Comparison of ENCODE assay signal across 14 cellular contexts in genomic region chr17:82687375-82687861, GRCh38. TPM values are rescaled to one million over a fixed set of nuclear protein-coding genes. Genes with fewer than 3 reads are reported as not detected.
DNase-seq lines count a peak whose midpoint lies in the region; ATAC-seq, FAIRE-seq and TF ChIP-seq lines count a peak whose summit lies in the region.
"Had no signal": no experiment of that assay in that cellular context is flagged by ENCODE, and none has a peak within 500 bp of the region (broad histone marks: within the 10 kb centered on the region; RNA-seq: fewer than 3 reads in every experiment).

No MANE protein-coding gene starts in this region.

- TF ChIP-seq RAD21 in GM12878 (IDR thresholded peaks at IDR 0.05; ENCODE audit: insufficient read depth, low read depth, low read length) = no peak

- ATAC-seq in GM12878 (peak; percentile 41; the same call in 2 of the 3 replicates), HG03342 (IDR thresholded peaks at IDR 0.05; ENCODE audit: unreplicated experiment) (no peak)
- ATAC-seq: naive thymus-derived CD8-positive, alpha-beta T cell had no signal

- H3K4me1 Mint-ChIP-seq in Calu3 (ENCODE audit: low read depth, unreplicated experiment) = peaks cover 49% of the 10 kb centered on the region
- peaks cover 6% of the 10 kb centered on the region for H3K4me1 Mint-ChIP-seq in progenitor cell of endocrine pancreas (ENCODE audit: low read depth)

- H3K4me1 ChIP-seq in GM12878 (ENCODE audit: control insufficient read depth, insufficient read depth, low read length) (no peaks in the 10 kb centered on the region), kidney (ENCODE audit: control insufficient read depth in 1 of 2, insufficient read depth in 1 of 2, low read depth in 1 of 2, low read length in 2 of 2) (peaks cover 17 to 19% of the 10 kb centered on the region in 2 donors)
- H3K4me1 ChIP-seq: SJSA1 had no signal

- WGBS in GM12878 (ENCODE audit: insufficient coverage, insufficient replicate concordance, low lambda C conversion rate, missing lambda C conversion rate) = 64% methylated on average over 10 of the region's 10 CpGs

- no peak; a peak in 1 of 4 replicates for TF ChIP-seq EP300 in GM12878 (IDR thresholded peaks at IDR 0.05; ENCODE audit: borderline replicate concordance in 1 of 2, control insufficient read depth in 1 of 2, low read depth in 2 of 2, low read length in 2 of 2)

- RAD21 ChIA-PET in GM12878 (lab: Charles Lee; ENCODE audit: unreplicated experiment) = no interaction called here

- TF ChIP-seq CTCF in Calu3 (IDR thresholded peaks at IDR 0.05; ENCODE audit: unreplicated experiment) (no peak), GM12878 (IDR thresholded peaks at IDR 0.05 in 2 of 3, conservative IDR thresholded peaks at IDR 0.05 in 1 of 3; ENCODE audit: control insufficient read depth in 2 of 3, extremely low read depth in 1 of 3, insufficient read depth in 1 of 3, low read depth in 3 of 3, low read length in 3 of 3) (no peak), kidney (IDR thresholded peaks at IDR 0.05; ENCODE audit: borderline replicate concordance, extremely low read depth, insufficient read depth) (no peak), progenitor cell of endocrine pancreas (IDR thresholded peaks at IDR 0.05; ENCODE audit: unreplicated experiment) (no peak)

- H3K27ac Mint-ChIP-seq in Calu3 (ENCODE audit: unreplicated experiment) = peak overlapping the region; percentile 96
- H3K27ac Mint-ChIP-seq in progenitor cell of endocrine pancreas = peak overlapping the region; percentile 46
- H3K27ac Mint-ChIP-seq: naive thymus-derived CD8-positive, alpha-beta T cell had no signal

- peak; percentile 76 for DNase-seq in Calu3
- DNase-seq in GM12878 (ENCODE audit: low read depth, low spot score) = peak; percentile 4
- peak; percentile 83 for DNase-seq in kidney
- no peak for DNase-seq in progenitor cell of endocrine pancreas (ENCODE audit: low spot score, unreplicated experiment)
- DNase-seq in NCI-H2107 (lab: John Stamatoyannopoulos, UW) = no peak
- no peak for DNase-seq in iPS-NIHi7 (ENCODE audit: extremely low spot score)
- DNase-seq in stimulated activated CD4-positive, alpha-beta T cell treated with anti-CD3 and anti-CD28 coated beads, Interleukin-2, amount 100 ng/mL, for 24 hours = no peak
- DNase-seq: activated CD4-positive, CD25-positive, alpha-beta regulatory T cell treated with anti-CD3 and anti-CD28 coated beads, Interleukin-2, amount 50 U/mL, for 72 hours; activated T-cell treated with anti-CD3 and anti-CD28 coated beads, Interleukin-2, amount 50 U/mL, for 48 hours; naive thymus-derived CD8-positive, alpha-beta T cell; NCI-H774 had no signal

- H3K9ac ChIP-seq in GM12878 (ENCODE audit: control insufficient read depth, insufficient read depth, low read length) (no peak overlapping the region), kidney (ENCODE audit: low read length in 2 of 2) (peak overlapping the region in 1 of 2 donors; percentile 78)

- H3K9me3 ChIP-seq in GM12878 (replicated peaks; ENCODE audit: control insufficient read depth, insufficient read depth, low read length) (no peaks in the 10 kb centered on the region), kidney (ENCODE audit: control insufficient read depth in 1 of 2, low read length in 2 of 2) (no peaks in the 10 kb centered on the region)
- H3K9me3 ChIP-seq: SJSA1 had no signal

- H3K9me3 Mint-ChIP-seq in Calu3 (ENCODE audit: low read depth, unreplicated experiment) (no peaks in the 10 kb centered on the region), progenitor cell of endocrine pancreas (ENCODE audit: low read depth) (peaks cover under 1% of the 10 kb centered on the region)

- H2AFZ ChIP-seq in GM12878 (ENCODE audit: control insufficient read depth, low read depth, low read length) = no peak overlapping the region

- H3K4me3 Mint-ChIP-seq in Calu3 (ENCODE audit: low read depth, unreplicated experiment) = peak overlapping the region; percentile 42
- no peak overlapping the region for H3K4me3 Mint-ChIP-seq in progenitor cell of endocrine pancreas (ENCODE audit: low read depth)
- H3K4me3 Mint-ChIP-seq: naive thymus-derived CD8-positive, alpha-beta T cell had no signal

- SMC1A ChIA-PET in GM12878 (lab: Charles Lee; ENCODE audit: uncharacterized antibody, unreplicated experiment) = interaction anchor here (1.0 to 1.2 kb wide), 2 partner anchors 20 to 40 kb away, joined by 3 to 5 read pairs; no protein-coding TSS in a partner anchor

- intact Hi-C loops in Calu3 (cut with micrococcal nuclease; ENCODE audit: unreplicated experiment) (no loop called here), GM12878 (cut with micrococcal nuclease; ENCODE audit: unreplicated experiment) (no loop called here), kidney (cut with DNase I) (no loop called here)

- TF ChIP-seq POLR2A in GM12878 (IDR thresholded peaks at IDR 0.05; ENCODE audit: low read depth, low read length) = no peak

- no peaks in the 10 kb centered on the region for H3K27me3 ChIP-seq in GM12878 (replicated peaks in 1 of 2; ENCODE audit: control insufficient read depth in 2 of 2, insufficient read depth in 2 of 2, low read length in 1 of 2)
- H3K27me3 ChIP-seq: SJSA1 had no signal

- H3K36me3 ChIP-seq in GM12878 (ENCODE audit: control insufficient read depth in 2 of 2, insufficient read depth in 2 of 2, low read length in 1 of 2) (no peaks in the 10 kb centered on the region), kidney (ENCODE audit: control insufficient read depth in 1 of 2, insufficient read depth in 2 of 2, low read length in 2 of 2) (no peaks in the 10 kb centered on the region)
- H3K36me3 ChIP-seq: SJSA1 had no signal

- H3K4me2 ChIP-seq in GM12878 (ENCODE audit: control insufficient read depth, insufficient read depth) = no peak overlapping the region

- no peaks in the 10 kb centered on the region for H3K79me2 ChIP-seq in GM12878 (ENCODE audit: control insufficient read depth, insufficient read depth, low read length)

- no peaks in the 10 kb centered on the region for H4K20me1 ChIP-seq in GM12878 (ENCODE audit: control insufficient read depth, insufficient read depth)

- no peak for FAIRE-seq in GM12878 (lab: Jason Lieb, UNC)
- FAIRE-seq in kidney (lab: Jason Lieb, UNC) = peak; percentile 92
- FAIRE-seq: endometrium had no signal

- H3K4me3 ChIP-seq in GM12878 (no peak overlapping the region), kidney (ENCODE audit: low read length in 2 of 2) (no peak overlapping the region)
- H3K4me3 ChIP-seq: SJSA1 had no signal

- in situ Hi-C loops in GM12878 (cut with MboI) = no loop called here

- H3K36me3 Mint-ChIP-seq in Calu3 (ENCODE audit: insufficient read depth, unreplicated experiment) = peaks cover 30% of the 10 kb centered on the region
- H3K36me3 Mint-ChIP-seq in progenitor cell of endocrine pancreas (ENCODE audit: insufficient read depth) = peaks cover 5% of the 10 kb centered on the region

- H3K27me3 Mint-ChIP-seq in Calu3 (ENCODE audit: unreplicated experiment) = no peaks in the 10 kb centered on the region
- H3K27me3 Mint-ChIP-seq in progenitor cell of endocrine pancreas = no peaks in the 10 kb centered on the region
- H3K27me3 Mint-ChIP-seq: naive thymus-derived CD8-positive, alpha-beta T cell had no signal

- no peak overlapping the region for H3K27ac ChIP-seq in GM12878 (ENCODE audit: control insufficient read depth, insufficient read depth)
- H3K27ac ChIP-seq in kidney (ENCODE audit: low read depth in 2 of 2, low read length in 2 of 2) = peak overlapping the region; percentile 93 to 98
- H3K27ac ChIP-seq: SJSA1 had no signal

- POLR2A ChIA-PET in GM12878 (lab: Charles Lee) = no interaction called here

- CTCF ChIA-PET in Calu3 (lab: Charles Lee) (interaction anchor here (0.9 to 2.6 kb wide), 5 partner anchors 10 to 69 kb away, joined by 3 to 14 read pairs (median 6); partner anchors contain the start of genes FN3KRP and RAB40B), GM12878 (lab: Yijun Ruan, JAX) (interaction anchor here (0.7 kb wide), 1 partner anchor 10 kb away, joined by 3 read pairs; no protein-coding TSS in a partner anchor)

- BruUV-seq in Calu3 (replicated peaks; lab: Mats Ljungman, UMichigan) (no TSS peak), GM12878 (replicated peaks; lab: Mats Ljungman, UMichigan) (no TSS peak)

RNA-seq across cellular contexts. Expression of gene RAB40B, which starts 11.1 kb away (rescaled TPM):
- total RNA-seq in Calu3 (2022) = 20.5 and 21.9 TPM in 2 replicates
- 4.1 and 4.6 TPM in 2 replicates for total RNA-seq in GM12878 (2013; cell fraction: nucleolus; rRNA removed)
- total RNA-seq in GM12878 (2014; rRNA removed) = 0.65 and 2.3 TPM in 2 replicates
- total RNA-seq in GM12878 (2014; rRNA removed; fragmentation: Illumina TruSeq; extraction: Trizol) = 0.36 and 0.41 TPM in 2 replicates
- 1.6 and 1.9 TPM in 2 replicates for total RNA-seq in GM12878 (2021)
- polyA plus RNA-seq in GM12878 (2011; ENCODE audit: low read depth) = 1.0 TPM
- polyA plus RNA-seq in GM12878 (2011; rRNA removed) = 0.98 and 1.2 TPM in 2 replicates
- 1.8 TPM in 2 replicates for polyA plus RNA-seq in GM12878 (2011; cell fraction: cytosol; rRNA removed)
- polyA plus RNA-seq in GM12878 (2011; cell fraction: nucleus; rRNA removed) = 2.9 and 3.5 TPM in 2 replicates
- 3.5 and 6.7 TPM in 2 replicates for polyA plus RNA-seq in GM12878 (2012)
- 0.11 and 0.94 TPM in 2 replicates for polyA plus RNA-seq in GM12878 (2014; fragmentation: Illumina TruSeq; extraction: Trizol)
- polyA plus RNA-seq in GM12878 (2014; fragmentation: Nextera tagmentation; extraction: Ambion mirVana) = under 1 TPM; 0.06 to 0.42 TPM
- 2.4 and 3.2 TPM in 2 replicates for polyA plus RNA-seq in GM12878 (2014; rRNA removed)
- 1 to 10 TPM; 2.4 to 2.8 TPM for polyA plus RNA-seq in GM12878 (2016; fragmentation: Nextera tagmentation; extraction: Ambion mirVana)
- 0.44 and 1.5 TPM in 2 replicates for polyA minus RNA-seq in GM12878 (2011; rRNA and poly(A)+ RNA removed)
- not detected in 2 replicates for polyA minus RNA-seq in GM12878 (2011; cell fraction: cytosol; rRNA and poly(A)+ RNA removed)
- polyA minus RNA-seq in GM12878 (2011; cell fraction: nucleus; rRNA and poly(A)+ RNA removed) = 0.36 and 0.86 TPM in 2 replicates
- 21.7 TPM for total RNA-seq in kidney
- 36.1 TPM for polyA plus RNA-seq in kidney (ENCODE audit: insufficient read depth, low read depth, low replicate concordance)
- total RNA-seq in progenitor cell of endocrine pancreas = 13.3 and 14.3 TPM in 2 replicates

RNA-seq across cellular contexts. Expression of gene FN3KRP, which starts 29.1 kb away (rescaled TPM):
- 44.2 and 49.9 TPM in 2 replicates for total RNA-seq in Calu3 (2022)
- 10.7 and 15.8 TPM in 2 replicates for total RNA-seq in GM12878 (2013; cell fraction: nucleolus; rRNA removed)
- 23.3 and 23.8 TPM in 2 replicates for total RNA-seq in GM12878 (2014; rRNA removed)
- total RNA-seq in GM12878 (2014; rRNA removed; fragmentation: Illumina TruSeq; extraction: Trizol) = 21.5 and 22.6 TPM in 2 replicates
- total RNA-seq in GM12878 (2021) = 29.5 and 30.9 TPM in 2 replicates
- 40.2 TPM for polyA plus RNA-seq in GM12878 (2011; ENCODE audit: low read depth)
- polyA plus RNA-seq in GM12878 (2011; rRNA removed) = 15.9 and 24.8 TPM in 2 replicates
- 21.4 and 23.7 TPM in 2 replicates for polyA plus RNA-seq in GM12878 (2011; cell fraction: cytosol; rRNA removed)
- polyA plus RNA-seq in GM12878 (2011; cell fraction: nucleus; rRNA removed) = 21.1 and 27.5 TPM in 2 replicates
- polyA plus RNA-seq in GM12878 (2012) = 31.4 and 42.8 TPM in 2 replicates
- polyA plus RNA-seq in GM12878 (2014; fragmentation: Illumina TruSeq; extraction: Trizol) = 27.2 and 29.2 TPM in 2 replicates
- polyA plus RNA-seq in GM12878 (2014; fragmentation: Nextera tagmentation; extraction: Ambion mirVana) = 1 to 10 TPM; 1.8 to 6.3 TPM
- polyA plus RNA-seq in GM12878 (2014; rRNA removed) = 27.3 and 28.1 TPM in 2 replicates
- 10 to 100 TPM; 47.5 to 50.5 TPM for polyA plus RNA-seq in GM12878 (2016; fragmentation: Nextera tagmentation; extraction: Ambion mirVana)
- polyA minus RNA-seq in GM12878 (2011; rRNA and poly(A)+ RNA removed) = 8.9 and 13.3 TPM in 2 replicates
- polyA minus RNA-seq in GM12878 (2011; cell fraction: cytosol; rRNA and poly(A)+ RNA removed) = 8.2 and 8.5 TPM in 2 replicates
- polyA minus RNA-seq in GM12878 (2011; cell fraction: nucleus; rRNA and poly(A)+ RNA removed) = 3.1 and 7.4 TPM in 2 replicates
- 30.6 TPM for total RNA-seq in kidney
- polyA plus RNA-seq in kidney (ENCODE audit: insufficient read depth, low read depth, low replicate concordance) = 36.6 TPM
- 31.8 and 34.2 TPM in 2 replicates for total RNA-seq in progenitor cell of endocrine pancreas

RNA-seq across cellular contexts. Expression of gene WDR45B, which starts 39.2 kb away (rescaled TPM):
- total RNA-seq in Calu3 (2022) = 106 and 108 TPM in 2 replicates
- total RNA-seq in GM12878 (2013; cell fraction: nucleolus; rRNA removed) = 85.3 and 88.7 TPM in 2 replicates
- total RNA-seq in GM12878 (2014; rRNA removed) = 27.6 and 35.7 TPM in 2 replicates
- total RNA-seq in GM12878 (2014; rRNA removed; fragmentation: Illumina TruSeq; extraction: Trizol) = 20.1 and 22.7 TPM in 2 replicates
- 26.5 and 26.7 TPM in 2 replicates for total RNA-seq in GM12878 (2021)
- polyA plus RNA-seq in GM12878 (2011; ENCODE audit: low read depth) = 27.1 TPM
- polyA plus RNA-seq in GM12878 (2011; rRNA removed) = 66.9 and 73.7 TPM in 2 replicates
- 63.8 and 67.7 TPM in 2 replicates for polyA plus RNA-seq in GM12878 (2011; cell fraction: cytosol; rRNA removed)
- 167 and 250 TPM in 2 replicates for polyA plus RNA-seq in GM12878 (2011; cell fraction: nucleus; rRNA removed)
- polyA plus RNA-seq in GM12878 (2012) = 44.4 and 51.0 TPM in 2 replicates
- polyA plus RNA-seq in GM12878 (2014; fragmentation: Illumina TruSeq; extraction: Trizol) = 20.7 and 24.4 TPM in 2 replicates
- polyA plus RNA-seq in GM12878 (2014; fragmentation: Nextera tagmentation; extraction: Ambion mirVana) = 1 to 10 TPM; 1.0 to 2.5 TPM
- polyA plus RNA-seq in GM12878 (2014; rRNA removed) = 34.4 and 37.1 TPM in 2 replicates
- 10 to 100 TPM; 26.7 to 31.2 TPM for polyA plus RNA-seq in GM12878 (2016; fragmentation: Nextera tagmentation; extraction: Ambion mirVana)
- 33.8 and 47.2 TPM in 2 replicates for polyA minus RNA-seq in GM12878 (2011; rRNA and poly(A)+ RNA removed)
- 17.6 and 23.0 TPM in 2 replicates for polyA minus RNA-seq in GM12878 (2011; cell fraction: cytosol; rRNA and poly(A)+ RNA removed)
- polyA minus RNA-seq in GM12878 (2011; cell fraction: nucleus; rRNA and poly(A)+ RNA removed) = 35.7 and 37.6 TPM in 2 replicates
- 65.4 TPM for total RNA-seq in kidney
- 64.7 TPM for polyA plus RNA-seq in kidney (ENCODE audit: insufficient read depth, low read depth, low replicate concordance)
- total RNA-seq in progenitor cell of endocrine pancreas = 75.8 and 77.6 TPM in 2 replicates

RNA-seq across cellular contexts. Expression of gene FN3K, which starts 48.0 kb away (rescaled TPM):
- 13.4 and 15.5 TPM in 2 replicates for total RNA-seq in Calu3 (2022)
- 0.90 and 1.1 TPM in 2 replicates for total RNA-seq in GM12878 (2013; cell fraction: nucleolus; rRNA removed)
- 0.51 TPM in 1 of 2 replicates, not detected in the other for total RNA-seq in GM12878 (2014; rRNA removed)
- not detected in 2 replicates for total RNA-seq in GM12878 (2014; rRNA removed; fragmentation: Illumina TruSeq; extraction: Trizol)
- total RNA-seq in GM12878 (2021) = 0.58 TPM in 1 of 2 replicates, not detected in the other
- 0.50 TPM for polyA plus RNA-seq in GM12878 (2011; ENCODE audit: low read depth)
- 0.08 and 0.17 TPM in 2 replicates for polyA plus RNA-seq in GM12878 (2011; rRNA removed)
- 0.05 TPM in 1 of 2 replicates, not detected in the other for polyA plus RNA-seq in GM12878 (2011; cell fraction: cytosol; rRNA removed)
- polyA plus RNA-seq in GM12878 (2011; cell fraction: nucleus; rRNA removed) = 0.37 and 0.57 TPM in 2 replicates
- polyA plus RNA-seq in GM12878 (2012) = 1.0 and 1.1 TPM in 2 replicates
- not detected in 2 replicates for polyA plus RNA-seq in GM12878 (2014; fragmentation: Illumina TruSeq; extraction: Trizol)
- polyA plus RNA-seq in GM12878 (2014; fragmentation: Nextera tagmentation; extraction: Ambion mirVana) = not detected
- polyA plus RNA-seq in GM12878 (2014; rRNA removed) = 0.14 and 0.17 TPM in 2 replicates
- not detected for polyA plus RNA-seq in GM12878 (2016; fragmentation: Nextera tagmentation; extraction: Ambion mirVana)
- polyA minus RNA-seq in GM12878 (2011; rRNA and poly(A)+ RNA removed) = not detected in 2 replicates
- not detected in 2 replicates for polyA minus RNA-seq in GM12878 (2011; cell fraction: cytosol; rRNA and poly(A)+ RNA removed)
- not detected in 2 replicates for polyA minus RNA-seq in GM12878 (2011; cell fraction: nucleus; rRNA and poly(A)+ RNA removed)
- total RNA-seq in kidney = 33.3 TPM
- 114 TPM for polyA plus RNA-seq in kidney (ENCODE audit: insufficient read depth, low read depth, low replicate concordance)
- total RNA-seq in progenitor cell of endocrine pancreas = 40.4 and 40.6 TPM in 2 replicates

Comparison
In these comparisons a context has a peak if more than half of its experiments do, and no peak if none do; other contexts are left out.
1. DNase-seq: peak in Calu3 (single experiment), GM12878 (single experiment) and kidney (single experiment); none in progenitor cell of endocrine pancreas (single experiment), NCI-H2107 (single experiment), iPS-NIHi7 (single experiment) and stimulated activated CD4-positive, alpha-beta T cell treated with anti-CD3 and anti-CD28 coated beads, Interleukin-2, amount 100 ng/mL, for 24 hours (0 of 2).